Comparison of ENCODE assay signal across 20 cellular contexts in genomic region chr9:87128844-87129493, GRCh38.
DNase-seq lines count a peak whose midpoint lies in the region; ATAC-seq, FAIRE-seq and TF ChIP-seq lines count a peak whose summit lies in the region.
"Had no signal": no experiment of that assay in that cellular context is flagged by ENCODE, and none has a peak within 500 bp of the region (broad histone marks: within the 10 kb centered on the region; RNA-seq: fewer than 3 reads in every experiment).

No MANE protein-coding gene starts in this region.

- no peaks in the 10 kb centered on the region for H3K79me2 ChIP-seq in GM23338 (replicated peaks; ENCODE audit: insufficient read depth)

- CTCF ChIA-PET in WTC11 (lab: Charles Lee): no interaction called here

- no peaks in the 10 kb centered on the region for H3F3A ChIP-seq in GM23338 (replicated peaks; ENCODE audit: low read depth)

- TF ChIP-seq CTCF in GM23338 (conservative IDR thresholded peaks at IDR 0.05; ENCODE audit: low read depth in 2 of 2) (no peak), nephron progenitor cell (IDR thresholded peaks at IDR 0.05) (no peak), pancreas (IDR thresholded peaks at IDR 0.05) (no peak), WTC11 (IDR thresholded peaks at IDR 0.05) (no peak)

- H3K27ac Mint-ChIP-seq in GM23338 (no peak overlapping the region), nephron progenitor cell (peak overlapping the region; percentile 7), WTC11 (no peak overlapping the region)
- H3K27ac Mint-ChIP-seq: CD4-positive, CD25-positive, alpha-beta regulatory T cell; CD8-positive, alpha-beta T cell; H9 had no signal

- H3K27me3 ChIP-seq in GM23338 (ENCODE audit: insufficient read depth) (no peaks in the 10 kb centered on the region), pancreas (no peaks in the 10 kb centered on the region)
- H3K27me3 ChIP-seq: BLaER1 had no signal

- H3K4me1 ChIP-seq in GM23338 (ENCODE audit: insufficient read depth): no peaks in the 10 kb centered on the region
- H3K4me1 ChIP-seq in pancreas: no peaks in the 10 kb centered on the region
- H3K4me1 ChIP-seq: Caco-2 had no signal

- peaks cover 4% of the 10 kb centered on the region for H3K27me3 Mint-ChIP-seq in GM23338 (ENCODE audit: insufficient read depth, low read depth, poor library complexity)
- H3K27me3 Mint-ChIP-seq in nephron progenitor cell (ENCODE audit: low read depth, poor library complexity): peaks cover 6% of the 10 kb centered on the region
- peaks cover 3% of the 10 kb centered on the region; the same call in 1 of the 2 replicates for H3K27me3 Mint-ChIP-seq in WTC11 (ENCODE audit: low read depth)

- DNase-seq in GM23338 (ENCODE audit: low spot score) (no peak), SK-MEL-5 (ENCODE audit: low read depth, low spot score) (peak; percentile 30), foreskin melanocyte (peak; percentile 78), nephron progenitor cell (no peak), dermis blood vessel endothelial cell (no peak), pancreas (no peak), WTC11 (ENCODE audit: low spot score) (no peak), T-helper 9 cell (no peak)
- DNase-seq: Caco-2; CD4-positive, CD25-positive, alpha-beta regulatory T cell; CD8-positive, alpha-beta T cell; DMS153; DND-41; GM23248; H9 had no signal

- in situ Hi-C loops in SK-MEL-5 (cut with HindIII; ENCODE audit: low pct_unique_long_range_greater_than_20kb, low sequenced_read_pairs): no loop called here

- H3K36me3 ChIP-seq in GM23338 (ENCODE audit: insufficient read depth): no peaks in the 10 kb centered on the region
- H3K36me3 ChIP-seq in pancreas: no peaks in the 10 kb centered on the region
- H3K36me3 ChIP-seq: BLaER1 had no signal

- no peak overlapping the region for H3K4me3 Mint-ChIP-seq in GM23338
- H3K4me3 Mint-ChIP-seq in nephron progenitor cell: no peak overlapping the region
- H3K4me3 Mint-ChIP-seq in WTC11: no peak overlapping the region
- H3K4me3 Mint-ChIP-seq: CD4-positive, CD25-positive, alpha-beta regulatory T cell; CD8-positive, alpha-beta T cell; H9 had no signal

- H3K36me3 Mint-ChIP-seq in GM23338 (ENCODE audit: low read depth): peaks cover 3% of the 10 kb centered on the region; the same call in 1 of the 3 replicates
- H3K36me3 Mint-ChIP-seq in nephron progenitor cell (ENCODE audit: low read depth): peaks cover 29% of the 10 kb centered on the region
- peaks cover 13% of the 10 kb centered on the region for H3K36me3 Mint-ChIP-seq in WTC11
- H3K36me3 Mint-ChIP-seq: CD4-positive, CD25-positive, alpha-beta regulatory T cell; CD8-positive, alpha-beta T cell had no signal

- H3K9me3 Mint-ChIP-seq in GM23338 (peaks cover 20% of the 10 kb centered on the region; the same call in 2 of the 3 replicates), nephron progenitor cell (peaks cover 40% of the 10 kb centered on the region), WTC11 (peaks cover 41% of the 10 kb centered on the region)

- WGBS in pancreas, 2 donors: 52 to 65% methylated on average over 5 of the region's 5 CpGs

- intact Hi-C loops in pancreas (cut with DNase I): no loop called here

- no peaks in the 10 kb centered on the region for H4K20me1 ChIP-seq in GM23338 (replicated peaks; ENCODE audit: insufficient read depth)
- H4K20me1 ChIP-seq: BLaER1 had no signal

- H3K4me3 ChIP-seq in GM23338 (no peak overlapping the region), pancreas (no peak overlapping the region)
- H3K4me3 ChIP-seq: BLaER1, GM23248 had no signal

- H3K9me2 ChIP-seq in GM23338 (ENCODE audit: insufficient read depth): no peaks in the 10 kb centered on the region

- H3K4me1 Mint-ChIP-seq in GM23338 (no peaks in the 10 kb centered on the region), nephron progenitor cell (peaks cover 47% of the 10 kb centered on the region), WTC11 (no peaks in the 10 kb centered on the region)
- H3K4me1 Mint-ChIP-seq: CD4-positive, CD25-positive, alpha-beta regulatory T cell; H9 had no signal

- ATAC-seq in GM23338: no peak
- no peak for ATAC-seq in pancreas
- no peak for ATAC-seq in WTC11
- ATAC-seq: CD8-positive, alpha-beta T cell; HCT116 had no signal

- no peak for FAIRE-seq in pancreas (lab: Jason Lieb, UNC)
- FAIRE-seq: G401.6, GM12892 had no signal

- POLR2A ChIA-PET in WTC11 (lab: Charles Lee): no interaction called here

- H3K27ac ChIP-seq in GM23338 (ENCODE audit: low read depth) (no peak overlapping the region), pancreas (no peak overlapping the region)
- H3K27ac ChIP-seq: BLaER1, C4-2B, GM23248 had no signal

- H3K9me3 ChIP-seq in pancreas: no peaks in the 10 kb centered on the region
- H3K9me3 ChIP-seq: Caco-2 had no signal

- no peak overlapping the region for H3K4me2 ChIP-seq in GM23338
- H3K4me2 ChIP-seq: BLaER1 had no signal

- H2AFZ ChIP-seq in GM23338: peak overlapping the region; percentile 57; the same call in 1 of the 2 replicates
- H2AFZ ChIP-seq: GM23248 had no signal

TF ChIP-seq in GM23338, 12 proteins besides CTCF, POLR2A, EP300 and RAD21 (continues in another document):
- TF ChIP-seq ZNF114 (CRISPR knock-in tag; IDR thresholded peaks at IDR 0.05): no peak
- TF ChIP-seq STAT1 (IDR thresholded peaks at IDR 0.05; ENCODE audit: unreplicated experiment): no peak
- no peak for TF ChIP-seq ZNF331 (CRISPR knock-in tag; IDR thresholded peaks at IDR 0.05; ENCODE audit: low read depth)
- no peak for TF ChIP-seq ETS1 (IDR thresholded peaks at IDR 0.05)
- no peak for TF ChIP-seq POLR2AphosphoS5 (IDR thresholded peaks at IDR 0.05; ENCODE audit: low read depth)
- no peak for TF ChIP-seq NANOG (IDR thresholded peaks at IDR 0.05; ENCODE audit: borderline replicate concordance)

TF ChIP-seq in WTC11, 78 proteins besides CTCF, POLR2A, EP300 and RAD21:
- no peak for TF ChIP-seq NR1H2 (CRISPR knock-in tag; IDR thresholded peaks at IDR 0.05)
- TF ChIP-seq IRF2 (CRISPR knock-in tag; IDR thresholded peaks at IDR 0.05; ENCODE audit: borderline replicate concordance, low read depth): no peak
- no peak for TF ChIP-seq ZNF416 (CRISPR knock-in tag; IDR thresholded peaks at IDR 0.05)
- TF ChIP-seq NFYB (CRISPR knock-in tag; conservative IDR thresholded peaks at IDR 0.05; ENCODE audit: low read depth): no peak
- TF ChIP-seq ZNF396 (CRISPR knock-in tag; IDR thresholded peaks at IDR 0.05; ENCODE audit: borderline replicate concordance): no peak
- no peak for TF ChIP-seq ZNF425 (CRISPR knock-in tag; conservative IDR thresholded peaks at IDR 0.05)
- no peak for TF ChIP-seq HMGA2 (CRISPR knock-in tag; IDR thresholded peaks at IDR 0.05)
- TF ChIP-seq NFATC4 (CRISPR knock-in tag; IDR thresholded peaks at IDR 0.05): no peak
- TF ChIP-seq PRRX2 (CRISPR knock-in tag; IDR thresholded peaks at IDR 0.05): no peak

Comparison
In these comparisons a context has a peak if more than half of its experiments do, and no peak if none do; other contexts are left out.
1. DNase-seq: peak in SK-MEL-5 (single experiment) and foreskin melanocyte (single experiment); none in GM23338 (single experiment), nephron progenitor cell (single experiment), dermis blood vessel endothelial cell (single experiment), pancreas (0 of 6), WTC11 (single experiment) and T-helper 9 cell (single experiment).